ENCODE assay signal across 1 cellular context in the genomic region with DNA sequence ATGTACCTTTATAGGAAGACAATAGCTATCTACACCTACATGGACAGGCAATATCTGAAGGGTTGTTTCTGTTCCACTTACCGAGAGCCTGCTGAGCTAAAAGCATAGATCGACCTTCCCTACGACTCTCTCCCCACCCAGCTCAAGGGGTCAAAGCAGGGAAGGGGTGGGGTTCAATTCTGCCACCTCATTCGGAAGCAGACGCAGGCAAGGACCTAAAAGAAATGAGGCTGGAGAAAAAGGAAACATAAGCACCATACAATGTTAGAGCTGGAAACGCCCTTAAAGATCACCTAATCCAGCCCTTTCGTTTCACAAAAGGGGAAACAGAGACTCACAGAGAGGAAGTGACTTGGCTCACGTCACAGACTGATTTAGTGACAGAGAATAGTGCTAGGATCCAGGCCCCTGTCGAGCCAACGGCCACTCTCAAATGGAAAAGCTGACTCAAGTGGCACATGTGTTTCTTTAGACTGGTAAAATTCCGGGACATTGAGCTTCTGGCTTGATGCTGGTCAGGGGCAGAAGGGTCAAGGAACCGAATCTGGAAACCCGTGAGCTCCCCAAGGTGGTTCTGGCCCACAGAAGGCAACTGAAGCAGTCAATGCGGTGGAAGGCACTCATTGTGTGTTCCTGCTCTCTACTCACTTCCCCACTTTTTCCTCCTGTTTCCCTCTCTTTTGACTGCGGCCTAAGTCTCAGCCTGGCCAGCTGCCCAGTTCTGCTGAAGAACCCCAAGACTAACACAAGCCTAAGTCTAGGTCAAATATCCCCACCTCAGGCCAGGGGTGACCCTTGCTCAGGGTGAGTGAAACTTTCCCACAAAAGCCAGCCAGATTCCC.
A peak's percentile ranks its signal among the peaks of the same experiment; 100 is the strongest.
TF ChIP-seq lines count a peak whose summit lies in the region.

No MANE protein-coding gene starts in this region.

TF ChIP-seq in K562, 482 proteins besides CTCF, POLR2A, EP300 and RAD21 (continued from another document and continues in another):
- no peak for TF ChIP-seq ZNF318 (IDR thresholded peaks at IDR 0.05; ENCODE audit: borderline replicate concordance in 1 of 2, low read depth in 1 of 2)
- TF ChIP-seq CCAR2 (IDR thresholded peaks at IDR 0.05; ENCODE audit: low read depth, low read length), result no peak
- TF ChIP-seq, protein P1, sequence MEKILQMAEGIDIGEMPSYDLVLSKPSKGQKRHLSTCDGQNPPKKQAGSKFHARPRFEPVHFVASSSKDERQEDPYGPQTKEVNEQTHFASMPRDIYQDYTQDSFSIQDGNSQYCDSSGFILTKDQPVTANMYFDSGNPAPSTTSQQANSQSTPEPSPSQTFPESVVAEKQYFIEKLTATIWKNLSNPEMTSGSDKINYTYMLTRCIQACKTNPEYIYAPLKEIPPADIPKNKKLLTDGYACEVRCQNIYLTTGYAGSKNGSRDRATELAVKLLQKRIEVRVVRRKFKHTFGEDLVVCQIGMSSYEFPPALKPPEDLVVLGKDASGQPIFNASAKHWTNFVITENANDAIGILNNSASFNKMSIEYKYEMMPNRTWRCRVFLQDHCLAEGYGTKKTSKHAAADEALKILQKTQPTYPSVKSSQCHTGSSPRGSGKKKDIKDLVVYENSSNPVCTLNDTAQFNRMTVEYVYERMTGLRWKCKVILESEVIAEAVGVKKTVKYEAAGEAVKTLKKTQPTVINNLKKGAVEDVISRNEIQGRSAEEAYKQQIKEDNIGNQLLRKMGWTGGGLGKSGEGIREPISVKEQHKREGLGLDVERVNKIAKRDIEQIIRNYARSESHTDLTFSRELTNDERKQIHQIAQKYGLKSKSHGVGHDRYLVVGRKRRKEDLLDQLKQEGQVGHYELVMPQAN (IDR thresholded peaks at IDR 0.05; ENCODE audit: borderline replicate concordance), result no peak
- TF ChIP-seq, protein P2, sequence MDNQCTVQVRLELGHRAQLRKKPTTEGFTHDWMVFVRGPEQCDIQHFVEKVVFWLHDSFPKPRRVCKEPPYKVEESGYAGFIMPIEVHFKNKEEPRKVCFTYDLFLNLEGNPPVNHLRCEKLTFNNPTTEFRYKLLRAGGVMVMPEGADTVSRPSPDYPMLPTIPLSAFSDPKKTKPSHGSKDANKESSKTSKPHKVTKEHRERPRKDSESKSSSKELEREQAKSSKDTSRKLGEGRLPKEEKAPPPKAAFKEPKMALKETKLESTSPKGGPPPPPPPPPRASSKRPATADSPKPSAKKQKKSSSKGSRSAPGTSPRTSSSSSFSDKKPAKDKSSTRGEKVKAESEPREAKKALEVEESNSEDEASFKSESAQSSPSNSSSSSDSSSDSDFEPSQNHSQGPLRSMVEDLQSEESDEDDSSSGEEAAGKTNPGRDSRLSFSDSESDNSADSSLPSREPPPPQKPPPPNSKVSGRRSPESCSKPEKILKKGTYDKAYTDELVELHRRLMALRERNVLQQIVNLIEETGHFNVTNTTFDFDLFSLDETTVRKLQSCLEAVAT (IDR thresholded peaks at IDR 0.05), result no peak
- no peak for TF ChIP-seq E4F1 (CRISPR knock-in tag; IDR thresholded peaks at IDR 0.05; ENCODE audit: borderline replicate concordance)
- TF ChIP-seq CSDE1 (IDR thresholded peaks at IDR 0.05), result no peak
- no peak for TF ChIP-seq PTTG1 (tag; IDR thresholded peaks at IDR 0.05; ENCODE audit: low read depth)
- 0 out of 4 replicates have a peak, but pooled peaks of 1 of the 2 experiments have one; percentile 30 for TF ChIP-seq FOXK2 (conservative IDR thresholded peaks at IDR 0.05 in 1 of 2, IDR thresholded peaks at IDR 0.05 in 1 of 2; ENCODE audit: low read depth in 2 of 2)
- TF ChIP-seq MTF1 (CRISPR knock-in tag; IDR thresholded peaks at IDR 0.05; ENCODE audit: borderline replicate concordance), result no peak
- TF ChIP-seq, protein P3, sequence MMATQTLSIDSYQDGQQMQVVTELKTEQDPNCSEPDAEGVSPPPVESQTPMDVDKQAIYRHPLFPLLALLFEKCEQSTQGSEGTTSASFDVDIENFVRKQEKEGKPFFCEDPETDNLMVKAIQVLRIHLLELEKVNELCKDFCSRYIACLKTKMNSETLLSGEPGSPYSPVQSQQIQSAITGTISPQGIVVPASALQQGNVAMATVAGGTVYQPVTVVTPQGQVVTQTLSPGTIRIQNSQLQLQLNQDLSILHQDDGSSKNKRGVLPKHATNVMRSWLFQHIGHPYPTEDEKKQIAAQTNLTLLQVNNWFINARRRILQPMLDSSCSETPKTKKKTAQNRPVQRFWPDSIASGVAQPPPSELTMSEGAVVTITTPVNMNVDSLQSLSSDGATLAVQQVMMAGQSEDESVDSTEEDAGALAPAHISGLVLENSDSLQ (IDR thresholded peaks at IDR 0.05), result peak; percentile 62
- TF ChIP-seq TBP (optimal IDR thresholded peaks at IDR 0.05; ENCODE audit: low read depth, low read length), result peak; percentile 41
- no peak for TF ChIP-seq HINFP (tag; conservative IDR thresholded peaks at IDR 0.05; ENCODE audit: low read depth)
- TF ChIP-seq FOXJ2 (tag; IDR thresholded peaks at IDR 0.05), result no peak
- TF ChIP-seq ELK1 (CRISPR knock-in tag; IDR thresholded peaks at IDR 0.05), result no peak
- no peak for TF ChIP-seq EZH2 (IDR thresholded peaks at IDR 0.05; ENCODE audit: borderline replicate concordance, low read depth, low read length)
- TF ChIP-seq JUNB (CRISPR knock-in tag; conservative IDR thresholded peaks at IDR 0.05), result no peak
- no peak for TF ChIP-seq MYBL2 (IDR thresholded peaks at IDR 0.05; ENCODE audit: low read depth)
- no peak for TF ChIP-seq MYBL2 (CRISPR knock-in tag; IDR thresholded peaks at IDR 0.05; ENCODE audit: borderline replicate concordance)
- no peak for TF ChIP-seq ARHGAP35 (IDR thresholded peaks at IDR 0.05; ENCODE audit: partially characterized antibody)
- peak; percentile 62; the same call in 1 of the 2 replicates for TF ChIP-seq CREB1 (IDR thresholded peaks at IDR 0.05)
- TF ChIP-seq CREB1 (CRISPR knock-in tag; IDR thresholded peaks at IDR 0.05), result peak; percentile 30; the same call in 1 of the 2 replicates
- no peak for TF ChIP-seq TFAM (CRISPR knock-in tag; conservative IDR thresholded peaks at IDR 0.05)
- TF ChIP-seq TAF1 (IDR thresholded peaks at IDR 0.05; ENCODE audit: control insufficient read depth, extremely low read depth, insufficient read depth, low read length, severe bottlenecking), result no peak
- 0 out of 2 replicates have a peak, but pooled peaks have one; percentile 21 for TF ChIP-seq NFE2 (IDR thresholded peaks at IDR 0.05; ENCODE audit: low read depth)
- no peak for TF ChIP-seq FUS (optimal IDR thresholded peaks at IDR 0.05; ENCODE audit: low read depth, low read length)
- no peak for TF ChIP-seq PHB2 (IDR thresholded peaks at IDR 0.05; ENCODE audit: low read depth)
- no peak for TF ChIP-seq SAP30 (IDR thresholded peaks at IDR 0.05; ENCODE audit: borderline replicate concordance, insufficient read depth, low read depth, low read length, poor library complexity, severe bottlenecking)
- no peak for TF ChIP-seq NFIX (CRISPR knock-in tag; IDR thresholded peaks at IDR 0.05; ENCODE audit: low read depth)
